ENCODE assay signal across 6 cellular contexts in genomic region chr1:156291226-156292061, GRCh38. TPM values are rescaled to one million over a fixed set of nuclear protein-coding genes. Genes with fewer than 3 reads are reported as not detected.
DNase-seq lines count a peak whose midpoint lies in the region; ATAC-seq lines count a peak whose summit lies in the region.

No MANE protein-coding gene starts in this region.

- peak; percentile 18 to 83 (median 68) for DNase-seq in C1 segment of cervical spinal cord (lab: John Stamatoyannopoulos, UW)
- DNase-seq in cerebellar cortex (ENCODE audit: low spot score), result peak; percentile 84
- peak; percentile 80 to 81 for DNase-seq in lung microvascular endothelial cell (ENCODE audit: low read depth in 2 of 2)
- no peak for DNase-seq in DMS 273 treated with DMSO at 0.1 percent for 48 hours (lab: John Stamatoyannopoulos, UW)

- no peak for ATAC-seq in HG03469 (IDR thresholded peaks at IDR 0.05; ENCODE audit: unreplicated experiment)

- H3K4me3 ChIP-seq in HUES64 (ENCODE audit: low read length), result peak overlapping the region; percentile 62

- no peaks in the 10 kb centered on the region for H3K27me3 ChIP-seq in HUES64 (ENCODE audit: insufficient read depth, low read length)

- H3K27ac ChIP-seq in HUES64 (ENCODE audit: low read depth, low read length), result no peak overlapping the region

- peaks cover 8% of the 10 kb centered on the region; the same call in 1 of the 2 replicates for H3K4me1 ChIP-seq in HUES64 (ENCODE audit: insufficient read depth, low read length)

- 17% methylated on average over 37 of the region's 37 CpGs for WGBS in HUES64

- H3K9ac ChIP-seq in HUES64 (ENCODE audit: low read depth, low read length), result peak overlapping the region; percentile 49

- H3K9me3 ChIP-seq in HUES64 (ENCODE audit: insufficient read depth, low read depth, low read length), result no peaks in the 10 kb centered on the region

- peaks cover 20% of the 10 kb centered on the region for H3K36me3 ChIP-seq in HUES64 (ENCODE audit: insufficient read depth, low read length)

RNA-seq across cellular contexts. Expression of gene GLMP, which starts 4.0 kb away (rescaled TPM):
- 40.0 TPM for polyA plus RNA-seq in HUES64 (2013, experiment 1 of 2)
- polyA plus RNA-seq in HUES64 (2013, experiment 2 of 2), result 43.4 TPM
- total RNA-seq in lung microvascular endothelial cell, result 38.3 and 56.4 TPM in 2 replicates

RNA-seq across cellular contexts. Expression of gene TMEM79, which starts 7.3 kb away (rescaled TPM):
- polyA plus RNA-seq in HUES64 (2013, experiment 1 of 2), result 1.0 TPM
- polyA plus RNA-seq in HUES64 (2013, experiment 2 of 2), result 2.1 TPM
- total RNA-seq in lung microvascular endothelial cell, result 0.44 and 0.79 TPM in 2 replicates

RNA-seq across cellular contexts. Expression of gene VHLL, which starts 7.7 kb away (rescaled TPM):
- not detected for polyA plus RNA-seq in HUES64 (2013, experiment 1 of 2)
- not detected for polyA plus RNA-seq in HUES64 (2013, experiment 2 of 2)
- 0.20 TPM in 1 of 2 replicates, not detected in the other for total RNA-seq in lung microvascular endothelial cell

RNA-seq across cellular contexts. Expression of gene SMG5, which starts 8.8 kb away (rescaled TPM):
- 67.5 TPM for polyA plus RNA-seq in HUES64 (2013, experiment 1 of 2)
- polyA plus RNA-seq in HUES64 (2013, experiment 2 of 2), result 60.4 TPM
- 29.9 and 53.2 TPM in 2 replicates for total RNA-seq in lung microvascular endothelial cell

RNA-seq across cellular contexts. Expression of gene PAQR6, which starts 43.6 kb away (rescaled TPM):
- 1.9 TPM for polyA plus RNA-seq in HUES64 (2013, experiment 1 of 2)
- polyA plus RNA-seq in HUES64 (2013, experiment 2 of 2), result 2.4 TPM
- total RNA-seq in lung microvascular endothelial cell, result 0.22 and 0.60 TPM in 2 replicates
